Comparison of ENCODE assay signal across 7 cellular contexts in genomic region chr20:19367591-19367990, GRCh38.
"Had no signal": no experiment of that assay in that cellular context is flagged by ENCODE, and none has a peak within 500 bp of the region (broad histone marks: within the 10 kb centered on the region; RNA-seq: fewer than 3 reads in every experiment).

No MANE protein-coding gene starts in this region.

- H3K4me3 Mint-ChIP-seq: HFFc6 had no signal

- H3K27ac ChIP-seq: GM23248 had no signal

- H3K36me3 ChIP-seq: HAP-1 had no signal

- H3K4me3 ChIP-seq: GM23248, HAP-1, K562 had no signal

- H3K4me1 ChIP-seq: HAP-1 had no signal

- H3K27ac Mint-ChIP-seq: HFFc6 had no signal

- H3K9me3 ChIP-seq: HAP-1 had no signal

- DNase-seq: GM23248, GOT3, H7, HFFc6, IMR-90 had no signal
